1 cellular context compared by ENCODE assay signal in genomic region chr1:211406086-211406485, GRCh38.
DNase-seq lines count a peak whose midpoint lies in the region; ATAC-seq, FAIRE-seq and TF ChIP-seq lines count a peak whose summit lies in the region.
"Not testable (repeated sequence)": the region's sequence is repeated elsewhere in the genome, so short reads cannot be mapped to it uniquely, and the experiment has no call there.

No MANE protein-coding gene starts in this region.

- CTCF ChIA-PET in K562 (lab: Yijun Ruan, JAX; ENCODE audit: low intra/inter-chr PET ratio), result not testable (repeated sequence)

- not testable (repeated sequence) for TF ChIP-seq CTCF in K562 (IDR thresholded peaks at IDR 0.05 in 2 of 3, conservative IDR thresholded peaks at IDR 0.05 in 1 of 3; ENCODE audit: insufficient read depth in 2 of 3, low read depth in 1 of 3, low read length in 3 of 3)

- intact Hi-C loops in K562 (cut with micrococcal nuclease), result not testable (repeated sequence)

- DNase-seq in K562 (ENCODE audit: extremely low read depth in 1 of 4, low spot score in 3 of 4), result not testable (repeated sequence)

- 7% methylated on average over 2 of the region's 3 CpGs for WGBS in K562 (ENCODE audit: insufficient coverage, low coverage, missing lambda C conversion rate)

- not testable (repeated sequence) for H3K4me2 ChIP-seq in K562 (ENCODE audit: insufficient read depth, low read length)

- H3K4me1 ChIP-seq in K562 (replicated peaks in 1 of 2; ENCODE audit: control insufficient read depth in 2 of 2, insufficient read depth in 2 of 2, low read length in 2 of 2), result not testable (repeated sequence)

- not testable (repeated sequence) for H3K9me1 ChIP-seq in K562 (ENCODE audit: control insufficient read depth, insufficient read depth, low read length)

- not testable (repeated sequence) for H3K4me3 ChIP-seq in K562

- TF ChIP-seq EP300 in K562 (IDR thresholded peaks at IDR 0.05; ENCODE audit: low read length), result not testable (repeated sequence)

- not testable (repeated sequence) for H4K20me1 ChIP-seq in K562 (replicated peaks; ENCODE audit: control insufficient read depth, insufficient read depth, low read length)

- not testable (repeated sequence) for TF ChIP-seq POLR2A in K562 (conservative IDR thresholded peaks at IDR 0.05)

- H3K9me3 ChIP-seq in K562 (replicated peaks; ENCODE audit: control insufficient read depth, insufficient read depth, low read depth, low read length), result not testable (repeated sequence)

- FAIRE-seq in K562 (lab: Jason Lieb, UNC), result not testable (repeated sequence)

- not testable (repeated sequence) for H3K79me2 ChIP-seq in K562 (ENCODE audit: control insufficient read depth, insufficient read depth, low read length)

- not testable (repeated sequence) for H3K27ac ChIP-seq in K562 (ENCODE audit: extremely low read depth, low read depth, low read length)

- ATAC-seq in K562, result not testable (repeated sequence)

- TF ChIP-seq RAD21 in K562 (CRISPR knock-in tag; conservative IDR thresholded peaks at IDR 0.05 in 1 of 2, IDR thresholded peaks at IDR 0.05 in 1 of 2), result not testable (repeated sequence)

- H3K27me3 ChIP-seq in K562 (ENCODE audit: control insufficient read depth in 2 of 2, insufficient read depth in 2 of 2, low read length in 2 of 2), result not testable (repeated sequence)

- POLR2A ChIA-PET in K562 (lab: Yijun Ruan, JAX), result not testable (repeated sequence)

- BruUV-seq in K562 (replicated peaks; lab: Mats Ljungman, UMichigan), result not testable (repeated sequence)

- H2AFZ ChIP-seq in K562 (ENCODE audit: low read depth, low read length), result not testable (repeated sequence)

- H3K36me3 ChIP-seq in K562 (ENCODE audit: control insufficient read depth, insufficient read depth, low read length), result not testable (repeated sequence)

- in situ Hi-C loops in K562 (cut with MboI), result not testable (repeated sequence)

- H3K9ac ChIP-seq in K562 (ENCODE audit: insufficient read depth in 1 of 2, low read depth in 2 of 2, low read length in 2 of 2), result not testable (repeated sequence)

TF ChIP-seq in K562, 482 proteins besides CTCF, POLR2A, EP300 and RAD21:
- TF ChIP-seq ZNF507 (tag; conservative IDR thresholded peaks at IDR 0.05) (peak; percentile 96), ZNF354B (CRISPR knock-in tag; IDR thresholded peaks at IDR 0.05) (peak; percentile 62; the same call in 1 of the 2 replicates)
